In the genomic region with DNA sequence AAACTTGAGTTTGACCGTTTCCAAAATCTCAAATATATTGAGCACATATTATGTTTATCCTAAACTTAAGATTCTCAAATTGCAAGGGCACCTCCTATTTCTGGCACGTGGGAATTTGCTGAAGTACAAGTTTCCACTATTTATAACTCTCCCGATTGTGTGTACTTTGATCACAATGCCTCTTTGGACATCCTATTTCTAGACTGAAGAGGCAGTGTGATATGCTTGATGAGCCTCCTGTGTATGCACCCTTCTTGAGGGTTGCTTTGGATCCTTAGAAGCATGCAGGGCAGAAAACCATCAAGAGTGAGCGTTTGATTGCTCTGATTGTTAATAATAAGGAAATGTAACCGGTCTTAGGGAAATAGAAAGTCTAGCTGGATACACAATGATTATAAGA, we compare ENCODE assay signal across 32 cellular contexts.
"Had no signal": no experiment of that assay in that cellular context is flagged by ENCODE, and none has a peak within 500 bp of the region (broad histone marks: within the 10 kb centered on the region; RNA-seq: fewer than 3 reads in every experiment).

No MANE protein-coding gene starts in this region.

- H3K27me3 Mint-ChIP-seq: activated CD4-positive, alpha-beta T cell treated with anti-CD3 and anti-CD28 coated beads, Interleukin-2, amount 10 ng/mL, durations not matched to agents 7 days and 5 days had no signal

- H3K27ac Mint-ChIP-seq: activated CD4-positive, alpha-beta T cell treated with anti-CD3 and anti-CD28 coated beads for 36 hours; activated CD4-positive, alpha-beta T cell treated with anti-CD3 and anti-CD28 coated beads, Interleukin-2, amount 10 ng/mL, durations not matched to agents 7 days and 5 days; activated CD8-positive, alpha-beta T cell treated with anti-CD3 and anti-CD28 coated beads, Interleukin-2, amount 10 ng/mL, durations not matched to agents 7 days and 5 days; activated naive CD4-positive, alpha-beta T cell treated with anti-CD3 and anti-CD28 coated beads, Interleukin-2, amount 50 U/mL, for 24 hours; activated naive CD8-positive, alpha-beta T cell treated with anti-CD3 and anti-CD28 coated beads, Interleukin-2, amount 10 ng/mL, durations not matched to agents 7 days and 5 days; activated T-cell treated with anti-CD3 and anti-CD28 coated beads, Interleukin-2, amount 50 U/mL, for 24 hours; activated T-helper 2 cell treated with anti-CD3 and anti-CD28 coated beads, Interferon-gamma antibody, Interleukin-2, Interleukin-4, amounts not matched to agents 10 μg/mL and 5 μg/mL and 100 μg/mL, durations not matched to agents 14 hours and 24 hours and 36 hours; T-helper 1 cell treated with Interleukin-12 subunit alpha and Interleukin-12 subunit beta and Interleukin-4 antibody, amounts not matched to agents 30 μg/mL and 1 μg/mL, for 36 hours; T-helper 2 cell treated with Interferon-gamma antibody and Interleukin-4, amounts not matched to agents 5 μg/mL and 100 μg/mL, for 36 hours; WTC11 had no signal

- H3K27ac ChIP-seq: ascending aorta, cardiac muscle cell, PC-9, RWPE1, SJSA1 had no signal

- ATAC-seq: activated CD4-positive, alpha-beta T cell treated with anti-CD3 and anti-CD28 coated beads for 36 hours; activated CD4-positive, CD25-positive, alpha-beta regulatory T cell treated with anti-CD3 and anti-CD28 coated beads, Interleukin-2, amount 50 U/mL, for 24 hours; activated CD8-positive, alpha-beta T cell treated with anti-CD3 and anti-CD28 coated beads, Interleukin-2, amount 10 ng/mL, durations not matched to agents 7 days and 5 days; K562; WTC11 had no signal

- H3K4me1 Mint-ChIP-seq: activated CD4-positive, alpha-beta T cell treated with anti-CD3 and anti-CD28 coated beads for 36 hours; activated CD4-positive, alpha-beta T cell treated with anti-CD3 and anti-CD28 coated beads, Interleukin-2, amount 10 ng/mL, durations not matched to agents 7 days and 5 days; activated naive CD4-positive, alpha-beta T cell treated with anti-CD3 and anti-CD28 coated beads, Interleukin-2, amount 50 U/mL, for 24 hours; activated naive CD8-positive, alpha-beta T cell treated with anti-CD3 and anti-CD28 coated beads, Interleukin-2, amount 10 ng/mL, durations not matched to agents 7 days and 5 days had no signal

- H3K4me1 ChIP-seq: ascending aorta, SJSA1 had no signal

- H3K4me3 Mint-ChIP-seq: activated CD4-positive, alpha-beta T cell treated with anti-CD3 and anti-CD28 coated beads for 36 hours; activated CD4-positive, alpha-beta T cell treated with anti-CD3 and anti-CD28 coated beads, Interleukin-2, amount 10 ng/mL, durations not matched to agents 7 days and 5 days; activated CD8-positive, alpha-beta T cell treated with anti-CD3 and anti-CD28 coated beads, Interleukin-2, amount 10 ng/mL, durations not matched to agents 7 days and 5 days; activated naive CD4-positive, alpha-beta T cell treated with anti-CD3 and anti-CD28 coated beads, Interleukin-2, amount 50 U/mL, for 24 hours; activated naive CD8-positive, alpha-beta T cell treated with anti-CD3 and anti-CD28 coated beads, Interleukin-2, amount 10 ng/mL, durations not matched to agents 7 days and 5 days; activated T-cell treated with anti-CD3 and anti-CD28 coated beads, Interleukin-2, amount 50 U/mL, for 24 hours; T-helper 1 cell treated with Interleukin-12 subunit alpha and Interleukin-12 subunit beta and Interleukin-4 antibody, amounts not matched to agents 30 μg/mL and 1 μg/mL, for 36 hours; T-helper 2 cell treated with Interferon-gamma antibody and Interleukin-4, amounts not matched to agents 5 μg/mL and 100 μg/mL, for 36 hours; WTC11 had no signal

- H3K9me3 ChIP-seq: ascending aorta, SJSA1, SK-N-SH had no signal

- H3K27me3 ChIP-seq: ascending aorta, cardiac muscle cell had no signal

- H3K9me3 Mint-ChIP-seq: activated CD4-positive, alpha-beta T cell treated with anti-CD3 and anti-CD28 coated beads, Interleukin-2, amount 10 ng/mL, durations not matched to agents 7 days and 5 days; activated naive CD8-positive, alpha-beta T cell treated with anti-CD3 and anti-CD28 coated beads, Interleukin-2, amount 10 ng/mL, durations not matched to agents 7 days and 5 days; activated T-cell treated with anti-CD3 and anti-CD28 coated beads, Interleukin-2, amount 50 U/mL, for 24 hours; activated T-helper 2 cell treated with anti-CD3 and anti-CD28 coated beads, Interferon-gamma antibody, Interleukin-2, Interleukin-4, amounts not matched to agents 10 μg/mL and 5 μg/mL and 100 μg/mL, durations not matched to agents 14 hours and 24 hours and 36 hours; T-helper 1 cell treated with Interleukin-12 subunit alpha and Interleukin-12 subunit beta and Interleukin-4 antibody, amounts not matched to agents 30 μg/mL and 1 μg/mL, for 36 hours; T-helper 2 cell treated with Interferon-gamma antibody and Interleukin-4, amounts not matched to agents 5 μg/mL and 100 μg/mL, for 36 hours had no signal

- H3K36me3 ChIP-seq: ascending aorta, cardiac muscle cell, SJSA1 had no signal

- H3K36me3 Mint-ChIP-seq: activated naive CD4-positive, alpha-beta T cell treated with anti-CD3 and anti-CD28 coated beads, Interleukin-2, amount 50 U/mL, for 24 hours; activated naive CD8-positive, alpha-beta T cell treated with anti-CD3 and anti-CD28 coated beads, Interleukin-2, amount 10 ng/mL, durations not matched to agents 7 days and 5 days; WTC11 had no signal

- H3K4me3 ChIP-seq: ascending aorta, cardiac muscle cell, K562, PC-9, SJSA1 had no signal

- DNase-seq: activated CD4-positive, alpha-beta T cell treated with anti-CD3 and anti-CD28 coated beads for 36 hours; activated CD4-positive, alpha-beta T cell treated with anti-CD3 and anti-CD28 coated beads, Interleukin-2, amount 10 ng/mL, durations not matched to agents 7 days and 5 days; activated CD4-positive, alpha-beta T cell treated with anti-CD3 and anti-CD28 coated beads, Interleukin-2, amount 50 U/mL, for 48 hours; activated CD8-positive, alpha-beta T cell treated with anti-CD3 and anti-CD28 coated beads, Interleukin-2, amount 10 ng/mL, durations not matched to agents 7 days and 5 days; activated gamma-delta T cell; activated naive CD4-positive, alpha-beta T cell treated with Interleukin-2 at 50 U/mL for 16 hours; activated naive CD8-positive, alpha-beta T cell treated with anti-CD3 and anti-CD28 coated beads, Interleukin-2, amount 10 ng/mL, durations not matched to agents 7 days and 5 days; activated T-cell treated with anti-CD3 and anti-CD28 coated beads, Interleukin-2, amount 50 U/mL, for 24 hours; amygdala; IMR-90; NCI-H1105; NCI-H1417 treated with DMSO at 0.1 percent for 48 hours; NCI-H187 treated with DMSO at 0.1 percent for 48 hours; NCI-H2081 treated with DMSO at 0.1 percent for 48 hours; NCI-H226; NCI-H446 treated with DMSO at 0.1 percent for 48 hours; NCI-H524; NCI-H748 treated with DMSO at 0.1 percent for 48 hours; PC-9; SHP77 treated with DMSO at 0.1 percent for 48 hours; SK-N-SH had no signal
